In the genomic region with DNA sequence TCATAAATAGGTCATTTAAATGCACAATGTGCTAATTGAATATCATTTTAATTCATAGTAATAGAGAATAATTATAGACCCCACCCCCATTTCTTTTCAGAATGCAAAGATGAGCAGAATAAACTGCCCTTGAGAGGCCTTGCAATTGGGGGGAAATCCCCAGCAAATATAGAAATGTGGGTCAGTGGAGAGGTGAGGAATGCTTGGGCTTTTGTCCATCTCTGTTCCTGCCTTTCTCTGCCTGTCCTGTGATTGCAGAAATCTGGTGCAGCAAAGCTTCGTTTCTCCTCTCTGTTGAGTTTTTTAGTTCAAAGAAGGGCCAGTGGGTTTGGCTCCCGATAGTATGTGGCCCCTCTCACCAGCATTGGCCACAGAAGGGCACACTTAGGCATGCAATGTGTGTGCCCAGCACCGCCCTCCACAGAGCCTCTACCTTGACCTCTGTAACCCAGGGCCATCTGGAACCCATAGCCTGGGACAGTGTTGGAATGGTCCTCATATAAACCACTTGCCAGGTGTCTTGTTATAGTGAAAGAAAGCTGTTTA, we compare ENCODE assay signal across 25 cellular contexts.
DNase-seq lines count a peak whose midpoint lies in the region; ATAC-seq and TF ChIP-seq lines count a peak whose summit lies in the region.
"Had no signal": no experiment of that assay in that cellular context is flagged by ENCODE, and none has a peak within 500 bp of the region (broad histone marks: within the 10 kb centered on the region; RNA-seq: fewer than 3 reads in every experiment).

No MANE protein-coding gene starts in this region.

- H3K4ac ChIP-seq in IMR-90 (ENCODE audit: low read depth, low read length) = no peak overlapping the region

- TF ChIP-seq CTCF in IMR-90 (conservative IDR thresholded peaks at IDR 0.05; ENCODE audit: low read depth, low read length) (no peak), choroid plexus epithelial cell (conservative IDR thresholded peaks at IDR 0.05; ENCODE audit: low read depth, low read length) (no peak), neural progenitor cell (IDR thresholded peaks at IDR 0.05) (no peak)

- no peaks in the 10 kb centered on the region for H3K27me3 ChIP-seq in IMR-90 (ENCODE audit: control insufficient read depth, insufficient read depth, low read length)
- no peaks in the 10 kb centered on the region for H3K27me3 ChIP-seq in neural progenitor cell
- H3K27me3 ChIP-seq: BLaER1 treated with 17β-estradiol and CSF1 and Interleukin-3, amounts not matched to agents 10 nM and 100 nM had no signal

- H3K14ac ChIP-seq in IMR-90 (replicated peaks; ENCODE audit: low read depth, low read length) = no peak overlapping the region

- no peak overlapping the region for H3K18ac ChIP-seq in IMR-90 (ENCODE audit: low read depth, low read length)

- H4K20me1 ChIP-seq in IMR-90 (ENCODE audit: insufficient read depth, low read length) = no peaks in the 10 kb centered on the region
- no peaks in the 10 kb centered on the region for H4K20me1 ChIP-seq in neural progenitor cell (ENCODE audit: low read depth)
- H4K20me1 ChIP-seq: BLaER1 treated with 17β-estradiol and CSF1 and Interleukin-3, amounts not matched to agents 10 nM and 100 nM had no signal

- H3K9ac ChIP-seq in IMR-90 (ENCODE audit: low read depth, low read length) (no peak overlapping the region), neural progenitor cell (no peak overlapping the region)
- H3K9ac ChIP-seq: BLaER1 treated with 17β-estradiol and CSF1 and Interleukin-3, amounts not matched to agents 10 nM and 100 nM had no signal

- H3K36me3 ChIP-seq in IMR-90 (ENCODE audit: control insufficient read depth, insufficient read depth, low read length) = no peaks in the 10 kb centered on the region
- H3K36me3 ChIP-seq in neural progenitor cell = no peaks in the 10 kb centered on the region

- no peak for ATAC-seq in IMR-90 (ENCODE audit: low read depth)
- no peak for ATAC-seq in T-cell (replicated peaks in 1 of 4)
- ATAC-seq: A549 had no signal

- no peak for TF ChIP-seq RAD21 in IMR-90 (IDR thresholded peaks at IDR 0.05; ENCODE audit: low read length)

- no peak overlapping the region for H3K27ac ChIP-seq in IMR-90 (ENCODE audit: insufficient read depth, low read length)
- no peak overlapping the region for H3K27ac ChIP-seq in neural progenitor cell
- H3K27ac ChIP-seq: A549; BLaER1 treated with 17β-estradiol and CSF1 and Interleukin-3, amounts not matched to agents 10 nM and 100 nM; PC-9 had no signal

- no peaks in the 10 kb centered on the region for H3K36me3 Mint-ChIP-seq in neural progenitor cell
- peaks cover 60% of the 10 kb centered on the region for H3K36me3 Mint-ChIP-seq in T-cell

- H2BK120ac ChIP-seq in IMR-90 (ENCODE audit: low read depth, low read length) = no peak overlapping the region

- no peak for TF ChIP-seq POLR2A in IMR-90 (IDR thresholded peaks at IDR 0.05; ENCODE audit: low read depth, low read length)

- WGBS in IMR-90 (ENCODE audit: extremely low coverage in 2 of 2, insufficient read length in 1 of 2), 2 experiments = no CpG with 5 or more reads among the region's 3 CpGs

- peak; percentile 5 for DNase-seq in IMR-90
- DNase-seq in RPMI8226 = peak; percentile 64
- peak; percentile 10 for DNase-seq in choroid plexus epithelial cell (ENCODE audit: low read depth)
- no peak for DNase-seq in neural progenitor cell (ENCODE audit: low spot score)
- DNase-seq in NCI-H1436 (lab: John Stamatoyannopoulos, UW) = no peak
- DNase-seq in GM19240 (ENCODE audit: insufficient read length, low spot score) = no peak
- DNase-seq in hypothalamus (lab: John Stamatoyannopoulos, UW) = no peak
- DNase-seq in T-cell = no peak
- DNase-seq: AML-193; CD4-positive, alpha-beta T cell; EL; GF-D8; Kasumi-1; MV-4-11; NCI-H1694; NCI-H2029 treated with DMSO at 0.1 percent for 48 hours; NCI-H226; NCI-H510A; NCI-H748 treated with DMSO at 0.1 percent for 48 hours; NK-92 treated with Interleukin-12 subunit alpha and Interleukin-12 subunit beta, amount 100 ng/mL, for 24 hours; PC-9; SHP77; T-helper 1 cell had no signal

- CTCF ChIA-PET in IMR-90 (lab: Yijun Ruan, JAX) (no interaction called here), T-cell (lab: Charles Lee) (no interaction called here)

- H3K27ac Mint-ChIP-seq in neural progenitor cell (peak overlapping the region; percentile 53), T-cell (no peak overlapping the region)
- H3K27ac Mint-ChIP-seq: CD4-positive, alpha-beta T cell had no signal

- no peak overlapping the region for H2AK5ac ChIP-seq in IMR-90 (ENCODE audit: low read depth, low read length)

- H2BK15ac ChIP-seq in IMR-90 (ENCODE audit: low read depth, low read length) = no peak overlapping the region

- H4K5ac ChIP-seq in IMR-90 (ENCODE audit: low read depth, low read length) = no peak overlapping the region

- no peaks in the 10 kb centered on the region for H3K9me3 Mint-ChIP-seq in neural progenitor cell
- no peaks in the 10 kb centered on the region for H3K9me3 Mint-ChIP-seq in T-cell
- H3K9me3 Mint-ChIP-seq: CD4-positive, alpha-beta T cell had no signal

- H3K4me3 ChIP-seq in IMR-90 (ENCODE audit: insufficient read depth, low read depth, low read length) (no peak overlapping the region), choroid plexus epithelial cell (ENCODE audit: low read depth, low read length) (no peak overlapping the region), neural progenitor cell (no peak overlapping the region)
- H3K4me3 ChIP-seq: A549; BLaER1 treated with 17β-estradiol and CSF1 and Interleukin-3, amounts not matched to agents 10 nM and 100 nM; PC-9 had no signal

- H3K79me1 ChIP-seq in IMR-90 (ENCODE audit: low read depth in 1 of 2, low read length in 2 of 2) = no peaks in the 10 kb centered on the region

- H3K4me1 Mint-ChIP-seq in neural progenitor cell (peaks cover 3% of the 10 kb centered on the region), T-cell (no peaks in the 10 kb centered on the region)

- H2BK5ac ChIP-seq in IMR-90 (ENCODE audit: low read depth, low read length, poor library complexity, severe bottlenecking) = no peak overlapping the region

- H3K4me3 Mint-ChIP-seq in neural progenitor cell (no peak overlapping the region), T-cell (no peak overlapping the region)
- H3K4me3 Mint-ChIP-seq: CD4-positive, alpha-beta T cell had no signal

- H3K56ac ChIP-seq in IMR-90 (ENCODE audit: extremely low read depth, insufficient read depth, low read length) = no peak overlapping the region

- POLR2A ChIA-PET in IMR-90 (lab: Charles Lee; ENCODE audit: unreplicated experiment) = no interaction called here
- POLR2A ChIA-PET in T-cell (lab: Charles Lee) = interaction anchor here in 1 of 2 donors (0.6 kb wide), 1 partner anchor 137 kb away, joined by 15 read pairs; no protein-coding TSS in a partner anchor

- no peak overlapping the region for H3K23ac ChIP-seq in IMR-90 (ENCODE audit: low read depth, low read length)

- in situ Hi-C loops in IMR-90 (cut with MboI; ENCODE audit: low sequenced_read_pairs) = no loop called here

- intact Hi-C loops in IMR-90 (cut with micrococcal nuclease) = no loop called here

- dilution Hi-C loops in IMR-90 (cut with HindIII; ENCODE audit: low sequenced_read_pairs, unreplicated experiment) = no loop called here

- BruUV-seq in IMR-90 (replicated peaks; lab: Mats Ljungman, UMichigan) = no TSS peak

- H4K91ac ChIP-seq in IMR-90 (ENCODE audit: insufficient read depth, low read depth, low read length) = no peak overlapping the region

- H3K4me2 ChIP-seq in IMR-90 (ENCODE audit: low read depth, low read length) = no peak overlapping the region
- H3K4me2 ChIP-seq in neural progenitor cell = no peak overlapping the region
- H3K4me2 ChIP-seq: A549; BLaER1 treated with 17β-estradiol and CSF1 and Interleukin-3, amounts not matched to agents 10 nM and 100 nM; PC-9 had no signal

- no peaks in the 10 kb centered on the region for H3F3A ChIP-seq in neural progenitor cell (ENCODE audit: low read depth)

- H3K4me1 ChIP-seq in IMR-90 (ENCODE audit: control insufficient read depth, insufficient read depth, low read length) (no peaks in the 10 kb centered on the region), neural progenitor cell (no peaks in the 10 kb centered on the region)
- H3K4me1 ChIP-seq: A549; BLaER1 treated with 17β-estradiol and CSF1 and Interleukin-3, amounts not matched to agents 10 nM and 100 nM had no signal

- H3K9me3 ChIP-seq in IMR-90 (ENCODE audit: control insufficient read depth, insufficient read depth, low read length) = no peaks in the 10 kb centered on the region
- no peaks in the 10 kb centered on the region for H3K9me3 ChIP-seq in neural progenitor cell (ENCODE audit: low read depth)
- H3K9me3 ChIP-seq: A549 had no signal

- no peak overlapping the region for H2AK9ac ChIP-seq in IMR-90 (replicated peaks; ENCODE audit: low read depth, low read length, poor library complexity)

- H3K9me1 ChIP-seq in IMR-90 (ENCODE audit: insufficient read depth, low read length) = no peaks in the 10 kb centered on the region

- H3K79me2 ChIP-seq in neural progenitor cell (ENCODE audit: low read depth) = no peaks in the 10 kb centered on the region

- no peak overlapping the region for H4K8ac ChIP-seq in IMR-90 (ENCODE audit: low read depth in 2 of 2, low read length in 2 of 2)

- H2BK20ac ChIP-seq in IMR-90 (ENCODE audit: low read depth, low read length) = no peak overlapping the region

- no peak overlapping the region for H2AFZ ChIP-seq in IMR-90 (replicated peaks; ENCODE audit: low read length, poor library complexity)
- no peak overlapping the region for H2AFZ ChIP-seq in neural progenitor cell (replicated peaks)
- H2AFZ ChIP-seq: PC-9 had no signal

- H3K27me3 Mint-ChIP-seq in neural progenitor cell (ENCODE audit: insufficient read depth, low read depth) = no peaks in the 10 kb centered on the region
- H3K27me3 Mint-ChIP-seq in T-cell = no peaks in the 10 kb centered on the region
- H3K27me3 Mint-ChIP-seq: CD4-positive, alpha-beta T cell had no signal

TF ChIP-seq in IMR-90, 13 proteins besides CTCF, POLR2A, EP300 and RAD21 (continues in another document):
- no peak for TF ChIP-seq MAFK (IDR thresholded peaks at IDR 0.05; ENCODE audit: low read depth, low read length)
- TF ChIP-seq, protein P1, sequence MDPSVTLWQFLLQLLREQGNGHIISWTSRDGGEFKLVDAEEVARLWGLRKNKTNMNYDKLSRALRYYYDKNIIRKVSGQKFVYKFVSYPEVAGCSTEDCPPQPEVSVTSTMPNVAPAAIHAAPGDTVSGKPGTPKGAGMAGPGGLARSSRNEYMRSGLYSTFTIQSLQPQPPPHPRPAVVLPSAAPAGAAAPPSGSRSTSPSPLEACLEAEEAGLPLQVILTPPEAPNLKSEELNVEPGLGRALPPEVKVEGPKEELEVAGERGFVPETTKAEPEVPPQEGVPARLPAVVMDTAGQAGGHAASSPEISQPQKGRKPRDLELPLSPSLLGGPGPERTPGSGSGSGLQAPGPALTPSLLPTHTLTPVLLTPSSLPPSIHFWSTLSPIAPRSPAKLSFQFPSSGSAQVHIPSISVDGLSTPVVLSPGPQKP (IDR thresholded peaks at IDR 0.05; ENCODE audit: borderline replicate concordance, low read depth, low read length) = no peak
- no peak for TF ChIP-seq RFX5 (IDR thresholded peaks at IDR 0.05; ENCODE audit: low read depth, low read length)
- no peak for TF ChIP-seq BHLHE40 (IDR thresholded peaks at IDR 0.05; ENCODE audit: low read depth, low read length)
- TF ChIP-seq CEBPB (IDR thresholded peaks at IDR 0.05; ENCODE audit: low read depth, low read length) = no peak

Comparison
In these comparisons a context has a peak if more than half of its experiments do, and no peak if none do; other contexts are left out.
1. DNase-seq: peak in IMR-90 (single experiment), RPMI8226 (single experiment) and choroid plexus epithelial cell (single experiment); none in neural progenitor cell (single experiment), NCI-H1436 (single experiment), GM19240 (single experiment), hypothalamus (0 of 51) and T-cell (0 of 34).